Comparison of ENCODE assay signal across 1 cellular context in the genomic region with DNA sequence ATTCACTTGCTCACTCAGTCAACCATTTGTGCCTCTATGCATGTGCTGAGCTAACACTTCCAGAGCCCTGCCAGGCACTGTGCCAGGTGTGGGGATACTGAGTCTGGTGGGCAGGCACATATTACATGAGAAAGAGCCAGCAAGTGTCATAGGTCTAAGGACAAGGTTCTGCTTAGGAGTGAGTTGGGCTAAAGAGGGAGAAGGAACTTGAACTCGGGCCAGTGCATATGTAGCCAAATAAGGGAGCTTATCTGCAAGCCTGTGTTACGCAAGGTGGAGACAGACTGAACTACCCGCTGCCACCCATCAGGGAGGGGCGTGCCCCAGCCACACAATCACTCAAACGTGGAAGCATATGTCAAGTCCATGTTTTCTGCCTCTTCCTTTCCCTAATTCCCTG.
A peak's percentile ranks its signal among the peaks of the same experiment; 100 is the strongest.
TF ChIP-seq lines count a peak whose summit lies in the region.

No MANE protein-coding gene starts in this region.

TF ChIP-seq in liver, 16 proteins besides CTCF, POLR2A, EP300 and RAD21 (continued from another document):
- TF ChIP-seq JUND (IDR thresholded peaks at IDR 0.05) (peak in 1 of 2 donors; percentile 68), FOXA1 (IDR thresholded peaks at IDR 0.05) (peak; percentile 15), SP1 (IDR thresholded peaks at IDR 0.05) (peak; percentile 81)
- TF ChIP-seq, protein P1, sequence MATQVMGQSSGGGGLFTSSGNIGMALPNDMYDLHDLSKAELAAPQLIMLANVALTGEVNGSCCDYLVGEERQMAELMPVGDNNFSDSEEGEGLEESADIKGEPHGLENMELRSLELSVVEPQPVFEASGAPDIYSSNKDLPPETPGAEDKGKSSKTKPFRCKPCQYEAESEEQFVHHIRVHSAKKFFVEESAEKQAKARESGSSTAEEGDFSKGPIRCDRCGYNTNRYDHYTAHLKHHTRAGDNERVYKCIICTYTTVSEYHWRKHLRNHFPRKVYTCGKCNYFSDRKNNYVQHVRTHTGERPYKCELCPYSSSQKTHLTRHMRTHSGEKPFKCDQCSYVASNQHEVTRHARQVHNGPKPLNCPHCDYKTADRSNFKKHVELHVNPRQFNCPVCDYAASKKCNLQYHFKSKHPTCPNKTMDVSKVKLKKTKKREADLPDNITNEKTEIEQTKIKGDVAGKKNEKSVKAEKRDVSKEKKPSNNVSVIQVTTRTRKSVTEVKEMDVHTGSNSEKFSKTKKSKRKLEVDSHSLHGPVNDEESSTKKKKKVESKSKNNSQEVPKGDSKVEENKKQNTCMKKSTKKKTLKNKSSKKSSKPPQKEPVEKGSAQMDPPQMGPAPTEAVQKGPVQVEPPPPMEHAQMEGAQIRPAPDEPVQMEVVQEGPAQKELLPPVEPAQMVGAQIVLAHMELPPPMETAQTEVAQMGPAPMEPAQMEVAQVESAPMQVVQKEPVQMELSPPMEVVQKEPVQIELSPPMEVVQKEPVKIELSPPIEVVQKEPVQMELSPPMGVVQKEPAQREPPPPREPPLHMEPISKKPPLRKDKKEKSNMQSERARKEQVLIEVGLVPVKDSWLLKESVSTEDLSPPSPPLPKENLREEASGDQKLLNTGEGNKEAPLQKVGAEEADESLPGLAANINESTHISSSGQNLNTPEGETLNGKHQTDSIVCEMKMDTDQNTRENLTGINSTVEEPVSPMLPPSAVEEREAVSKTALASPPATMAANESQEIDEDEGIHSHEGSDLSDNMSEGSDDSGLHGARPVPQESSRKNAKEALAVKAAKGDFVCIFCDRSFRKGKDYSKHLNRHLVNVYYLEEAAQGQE (IDR thresholded peaks at IDR 0.05) = peak; percentile 55
